16 cellular contexts compared by ENCODE assay signal in the genomic region with DNA sequence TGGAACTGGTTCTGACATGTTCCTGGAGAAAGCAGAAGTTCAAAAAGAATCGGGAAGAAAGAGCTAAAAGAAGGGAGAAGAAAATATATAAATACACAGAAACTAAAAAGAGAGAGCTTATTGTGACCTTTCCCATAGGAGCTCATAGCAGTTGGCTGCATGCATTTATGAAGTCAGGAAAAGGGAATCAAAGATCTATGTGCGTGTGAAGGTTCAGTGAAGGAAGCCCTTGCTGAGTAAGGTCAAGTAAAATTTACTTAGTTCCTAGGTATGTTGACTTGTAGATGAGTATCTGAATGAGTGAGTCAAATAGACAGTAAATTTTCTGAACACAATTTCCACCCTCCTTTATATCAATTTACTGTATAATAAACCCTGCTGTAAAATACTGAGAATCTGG.
DNase-seq lines count a peak whose midpoint lies in the region; FAIRE-seq and TF ChIP-seq lines count a peak whose summit lies in the region.
"Had no signal": no experiment of that assay in that cellular context is flagged by ENCODE, and none has a peak within 500 bp of the region (broad histone marks: within the 10 kb centered on the region; RNA-seq: fewer than 3 reads in every experiment).

No MANE protein-coding gene starts in this region.

- intact Hi-C loops in CD14-positive monocyte (cut with micrococcal nuclease) = no loop called here

- peaks cover 8% of the 10 kb centered on the region for H3K4me1 Mint-ChIP-seq in CD14-positive monocyte
- H3K4me1 Mint-ChIP-seq: CD4-positive, alpha-beta memory T cell had no signal

- no peak overlapping the region for H3K27ac Mint-ChIP-seq in CD14-positive monocyte
- H3K27ac Mint-ChIP-seq: CD4-positive, alpha-beta memory T cell had no signal

- in situ Hi-C loops in GM13977 (cut with MboI; ENCODE audit: low pct_unique_long_range_greater_than_20kb, low sequenced_read_pairs, unreplicated experiment) = no loop called here

- H3K27me3 Mint-ChIP-seq in CD14-positive monocyte (ENCODE audit: low read depth in 3 of 3) = peaks cover 0 to under 1% (median 0%) of the 10 kb centered on the region in 3 donors
- H3K27me3 Mint-ChIP-seq: CD4-positive, alpha-beta memory T cell had no signal

- TF ChIP-seq CTCF in epithelial cell of esophagus (IDR thresholded peaks at IDR 0.05; ENCODE audit: insufficient read depth, low read depth, low read length, missing control alignments) = no peak
- no peak for TF ChIP-seq CTCF in CD14-positive monocyte (IDR thresholded peaks at IDR 0.05)
- no peak for TF ChIP-seq CTCF in D721Med (IDR thresholded peaks at IDR 0.05; ENCODE audit: insufficient read depth, missing control alignments)
- no peak for TF ChIP-seq CTCF in GM13977 (IDR thresholded peaks at IDR 0.05; ENCODE audit: extremely low read depth, insufficient read depth, missing control alignments)

- FAIRE-seq in D721Med (lab: Jason Lieb, UNC) = no peak

- no peak overlapping the region for H3K4me3 Mint-ChIP-seq in CD14-positive monocyte
- H3K4me3 Mint-ChIP-seq: CD4-positive, alpha-beta memory T cell had no signal

- H3K9me3 Mint-ChIP-seq in CD14-positive monocyte = peaks cover 0 to 3% (median 0%) of the 10 kb centered on the region in 7 donors

- H3K4me3 ChIP-seq in epithelial cell of esophagus (ENCODE audit: low read length) = no peak overlapping the region
- H3K4me3 ChIP-seq: PC-9 had no signal

- DNase-seq in SIG-M5 treated with dmso at 0.1 percent for 504 hours (lab: John Stamatoyannopoulos, UW; ENCODE audit: unreplicated experiment) (peak; percentile 70), SIG-M5 (lab: John Stamatoyannopoulos, UW) (no peak), OCI-M1 (lab: John Stamatoyannopoulos, UW) (peak; percentile 43), epithelial cell of esophagus (ENCODE audit: low read depth) (peak; percentile 15), NCI-H1048 (lab: John Stamatoyannopoulos, UW) (no peak), CD14-positive monocyte (ENCODE audit: low spot score) (no peak), D721Med (ENCODE audit: insufficient read length, low spot score) (no peak), GM13977 (ENCODE audit: low spot score) (no peak)
- DNase-seq: Calu3; CD4-positive, alpha-beta memory T cell; DMS53; EL; H7; NCI-H1105 treated with DMSO at 0.1 percent for 48 hours; NCI-H1694; PC-9 had no signal

- H3K36me3 Mint-ChIP-seq in CD14-positive monocyte = no peaks in the 10 kb centered on the region
- H3K36me3 Mint-ChIP-seq: CD4-positive, alpha-beta memory T cell had no signal

Comparison
In these comparisons a context has a peak if more than half of its experiments do, and no peak if none do; other contexts are left out.
1. DNase-seq: peak in SIG-M5 treated with dmso at 0.1 percent for 504 hours (single experiment), OCI-M1 (single experiment) and epithelial cell of esophagus (single experiment); none in SIG-M5 (single experiment), NCI-H1048 (single experiment), CD14-positive monocyte (single experiment), D721Med (single experiment) and GM13977 (single experiment).